Comparison of ENCODE assay signal across 20 cellular contexts in genomic region chr10:11636761-11637166, GRCh38.
"Had no signal": no experiment of that assay in that cellular context is flagged by ENCODE, and none has a peak within 500 bp of the region (broad histone marks: within the 10 kb centered on the region; RNA-seq: fewer than 3 reads in every experiment).

No MANE protein-coding gene starts in this region.

- H3K27ac Mint-ChIP-seq: activated CD4-positive, alpha-beta memory T cell treated with anti-CD3 and anti-CD28 coated beads, Interleukin-2, amount 10 ng/mL, durations not matched to agents 7 days and 5 days; activated T-cell treated with anti-CD3 and anti-CD28 coated beads, Interleukin-2, amount 50 U/mL, for 24 hours; effector memory CD8-positive, alpha-beta T cell; natural killer cell treated with Interleukin-12 subunit alpha and Interleukin-12 subunit beta and Interleukin-15 and Interleukin-18, amount 100 ng/mL, for 72 hours; T-helper 17 cell; type B pancreatic cell had no signal

- H3K4me1 ChIP-seq: adrenal gland, right atrium auricular region had no signal

- ATAC-seq: effector memory CD8-positive, alpha-beta T cell; left lobe of liver; mucosa of descending colon; natural killer cell treated with Interleukin-12 subunit alpha and Interleukin-12 subunit beta and Interleukin-15 and Interleukin-18, amount 100 ng/mL, for 72 hours; stimulated activated naive CD8-positive, alpha-beta T cell treated with anti-CD3 and anti-CD28 coated beads, Interleukin-15, Interleukin-2, amounts not matched to agents 100 U/mL and 50 U/mL, for 24 hours; T-helper 17 cell had no signal

- H3K27me3 Mint-ChIP-seq: type B pancreatic cell had no signal

- H3K27ac ChIP-seq: adrenal gland, brain microvascular endothelial cell, right atrium auricular region, WERI-Rb-1 had no signal

- DNase-seq: activated CD4-positive, alpha-beta memory T cell treated with anti-CD3 and anti-CD28 coated beads, Interleukin-2, amount 10 ng/mL, durations not matched to agents 7 days and 5 days; activated CD4-positive, alpha-beta T cell treated with anti-CD3 and anti-CD28 coated beads for 4 hours; activated naive CD4-positive, alpha-beta T cell treated with anti-CD3 and anti-CD28 coated beads, Interleukin-2, amount 50 U/mL, for 16 hours; activated T-cell treated with anti-CD3 and anti-CD28 coated beads, Interleukin-2, amount 50 U/mL, for 24 hours; brain microvascular endothelial cell; effector memory CD8-positive, alpha-beta T cell; mammary epithelial cell; mucosa of descending colon; nucleus accumbens; small intestine; stimulated activated CD4-positive, alpha-beta T cell treated with anti-CD3 and anti-CD28 coated beads, Interleukin-4, amount 100 ng/mL, for 24 hours; stimulated activated naive CD8-positive, alpha-beta T cell treated with anti-CD3 and anti-CD28 coated beads, Interleukin-15, Interleukin-2, amounts not matched to agents 100 U/mL and 50 U/mL, for 24 hours; T-helper 17 cell; WERI-Rb-1 had no signal

- H3K9me3 Mint-ChIP-seq: activated CD4-positive, alpha-beta memory T cell treated with anti-CD3 and anti-CD28 coated beads, Interleukin-2, amount 10 ng/mL, durations not matched to agents 7 days and 5 days; activated T-cell treated with anti-CD3 and anti-CD28 coated beads, Interleukin-2, amount 50 U/mL, for 24 hours; central memory CD8-positive, alpha-beta T cell; effector memory CD8-positive, alpha-beta T cell; natural killer cell treated with Interleukin-12 subunit alpha and Interleukin-12 subunit beta and Interleukin-15 and Interleukin-18, amount 100 ng/mL, for 72 hours had no signal

- H3K36me3 ChIP-seq: adrenal gland, brain microvascular endothelial cell, right atrium auricular region, WERI-Rb-1 had no signal

- H3K36me3 Mint-ChIP-seq: type B pancreatic cell had no signal

- H3K4me3 Mint-ChIP-seq: activated CD4-positive, alpha-beta memory T cell treated with anti-CD3 and anti-CD28 coated beads, Interleukin-2, amount 10 ng/mL, durations not matched to agents 7 days and 5 days; activated T-cell treated with anti-CD3 and anti-CD28 coated beads, Interleukin-2, amount 50 U/mL, for 24 hours; central memory CD8-positive, alpha-beta T cell; effector memory CD8-positive, alpha-beta T cell; natural killer cell treated with Interleukin-12 subunit alpha and Interleukin-12 subunit beta and Interleukin-15 and Interleukin-18, amount 100 ng/mL, for 72 hours; T-helper 17 cell; type B pancreatic cell had no signal

- H3K4me3 ChIP-seq: adrenal gland, mucosa of descending colon, right atrium auricular region had no signal

- H3K9me3 ChIP-seq: adrenal gland, mucosa of descending colon, right atrium auricular region had no signal

- H3K27me3 ChIP-seq: adrenal gland, brain microvascular endothelial cell, right atrium auricular region had no signal
